ENCODE assay signal across 2 cellular contexts in the genomic region with DNA sequence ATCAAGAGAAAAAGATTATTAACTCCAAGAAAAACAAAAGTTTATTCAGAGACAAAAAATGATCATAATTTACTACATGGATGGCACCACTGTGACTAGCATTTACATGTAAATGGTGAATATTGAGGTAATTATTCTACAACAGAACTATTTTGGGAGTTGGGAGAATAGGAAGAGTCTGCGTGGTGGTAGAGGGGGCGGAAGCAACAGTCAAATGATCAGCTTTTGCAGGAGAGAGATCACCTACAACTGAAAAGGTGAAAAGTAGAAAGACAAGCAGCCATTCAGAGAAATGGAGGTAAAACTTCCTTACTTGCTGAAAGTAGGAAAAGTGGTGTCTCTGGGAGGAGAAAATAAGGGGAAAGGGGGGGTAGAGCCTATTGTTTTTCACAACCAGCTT.
TF ChIP-seq lines count a peak whose summit lies in the region.

No MANE protein-coding gene starts in this region.

TF ChIP-seq in GM23338, 12 proteins besides CTCF, POLR2A, EP300 and RAD21 (continues in another document):
- TF ChIP-seq, protein P1, sequence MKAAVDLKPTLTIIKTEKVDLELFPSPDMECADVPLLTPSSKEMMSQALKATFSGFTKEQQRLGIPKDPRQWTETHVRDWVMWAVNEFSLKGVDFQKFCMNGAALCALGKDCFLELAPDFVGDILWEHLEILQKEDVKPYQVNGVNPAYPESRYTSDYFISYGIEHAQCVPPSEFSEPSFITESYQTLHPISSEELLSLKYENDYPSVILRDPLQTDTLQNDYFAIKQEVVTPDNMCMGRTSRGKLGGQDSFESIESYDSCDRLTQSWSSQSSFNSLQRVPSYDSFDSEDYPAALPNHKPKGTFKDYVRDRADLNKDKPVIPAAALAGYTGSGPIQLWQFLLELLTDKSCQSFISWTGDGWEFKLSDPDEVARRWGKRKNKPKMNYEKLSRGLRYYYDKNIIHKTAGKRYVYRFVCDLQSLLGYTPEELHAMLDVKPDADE (IDR thresholded peaks at IDR 0.05), result no peak
- TF ChIP-seq CREB1 (CRISPR knock-in tag; IDR thresholded peaks at IDR 0.05; ENCODE audit: low read depth) (no peak), POLR2AphosphoS5 (IDR thresholded peaks at IDR 0.05; ENCODE audit: low read depth) (no peak), ZNF462 (CRISPR knock-in tag; IDR thresholded peaks at IDR 0.05) (no peak), STAT1 (IDR thresholded peaks at IDR 0.05; ENCODE audit: unreplicated experiment) (no peak), NANOG (IDR thresholded peaks at IDR 0.05; ENCODE audit: borderline replicate concordance) (no peak), EZH2 (IDR thresholded peaks at IDR 0.05; ENCODE audit: low read depth, unreplicated experiment) (no peak), ZNF331 (CRISPR knock-in tag; IDR thresholded peaks at IDR 0.05; ENCODE audit: low read depth) (no peak), ZNF114 (CRISPR knock-in tag; IDR thresholded peaks at IDR 0.05) (no peak)
- TF ChIP-seq, protein P2, sequence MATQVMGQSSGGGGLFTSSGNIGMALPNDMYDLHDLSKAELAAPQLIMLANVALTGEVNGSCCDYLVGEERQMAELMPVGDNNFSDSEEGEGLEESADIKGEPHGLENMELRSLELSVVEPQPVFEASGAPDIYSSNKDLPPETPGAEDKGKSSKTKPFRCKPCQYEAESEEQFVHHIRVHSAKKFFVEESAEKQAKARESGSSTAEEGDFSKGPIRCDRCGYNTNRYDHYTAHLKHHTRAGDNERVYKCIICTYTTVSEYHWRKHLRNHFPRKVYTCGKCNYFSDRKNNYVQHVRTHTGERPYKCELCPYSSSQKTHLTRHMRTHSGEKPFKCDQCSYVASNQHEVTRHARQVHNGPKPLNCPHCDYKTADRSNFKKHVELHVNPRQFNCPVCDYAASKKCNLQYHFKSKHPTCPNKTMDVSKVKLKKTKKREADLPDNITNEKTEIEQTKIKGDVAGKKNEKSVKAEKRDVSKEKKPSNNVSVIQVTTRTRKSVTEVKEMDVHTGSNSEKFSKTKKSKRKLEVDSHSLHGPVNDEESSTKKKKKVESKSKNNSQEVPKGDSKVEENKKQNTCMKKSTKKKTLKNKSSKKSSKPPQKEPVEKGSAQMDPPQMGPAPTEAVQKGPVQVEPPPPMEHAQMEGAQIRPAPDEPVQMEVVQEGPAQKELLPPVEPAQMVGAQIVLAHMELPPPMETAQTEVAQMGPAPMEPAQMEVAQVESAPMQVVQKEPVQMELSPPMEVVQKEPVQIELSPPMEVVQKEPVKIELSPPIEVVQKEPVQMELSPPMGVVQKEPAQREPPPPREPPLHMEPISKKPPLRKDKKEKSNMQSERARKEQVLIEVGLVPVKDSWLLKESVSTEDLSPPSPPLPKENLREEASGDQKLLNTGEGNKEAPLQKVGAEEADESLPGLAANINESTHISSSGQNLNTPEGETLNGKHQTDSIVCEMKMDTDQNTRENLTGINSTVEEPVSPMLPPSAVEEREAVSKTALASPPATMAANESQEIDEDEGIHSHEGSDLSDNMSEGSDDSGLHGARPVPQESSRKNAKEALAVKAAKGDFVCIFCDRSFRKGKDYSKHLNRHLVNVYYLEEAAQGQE (IDR thresholded peaks at IDR 0.05; ENCODE audit: unreplicated experiment), result no peak

TF ChIP-seq in H1, 55 proteins besides CTCF, POLR2A, EP300 and RAD21:
- TF ChIP-seq CBX8 (IDR thresholded peaks at IDR 0.05; ENCODE audit: borderline replicate concordance, low read depth, low read length) (no peak), JUN (IDR thresholded peaks at IDR 0.05; ENCODE audit: low read depth, low read length) (no peak), SP2 (IDR thresholded peaks at IDR 0.05; ENCODE audit: low read length) (no peak), KDM5A (IDR thresholded peaks at IDR 0.05; ENCODE audit: low read length) (no peak), EGR1 (IDR thresholded peaks at IDR 0.05; ENCODE audit: borderline replicate concordance, low read depth, low read length) (no peak), SRF (IDR thresholded peaks at IDR 0.05; ENCODE audit: low read depth, low read length) (no peak), EZH2 (IDR thresholded peaks at IDR 0.05; ENCODE audit: low read depth, low read length, severe bottlenecking) (no peak), NANOG (IDR thresholded peaks at IDR 0.05; ENCODE audit: insufficient read depth, low read depth, low read length, poor library complexity, severe bottlenecking) (no peak), ASH2L (IDR thresholded peaks at IDR 0.05; ENCODE audit: low read length) (no peak), KDM4A (IDR thresholded peaks at IDR 0.05; ENCODE audit: low read depth, low read length, severe bottlenecking) (no peak), ATF3 (IDR thresholded peaks at IDR 0.05; ENCODE audit: insufficient read depth, low read depth, low read length) (no peak), TEAD4 (IDR thresholded peaks at IDR 0.05; ENCODE audit: low read depth, low read length) (no peak), BACH1 (IDR thresholded peaks at IDR 0.05; ENCODE audit: low read length) (no peak), SIRT6 (IDR thresholded peaks at IDR 0.05; ENCODE audit: low read length) (no peak), TAF7 (optimal IDR thresholded peaks at IDR 0.05; ENCODE audit: borderline replicate concordance, low read depth, low read length) (no peak)
